Comparison of ENCODE assay signal across 8 cellular contexts in the genomic region with DNA sequence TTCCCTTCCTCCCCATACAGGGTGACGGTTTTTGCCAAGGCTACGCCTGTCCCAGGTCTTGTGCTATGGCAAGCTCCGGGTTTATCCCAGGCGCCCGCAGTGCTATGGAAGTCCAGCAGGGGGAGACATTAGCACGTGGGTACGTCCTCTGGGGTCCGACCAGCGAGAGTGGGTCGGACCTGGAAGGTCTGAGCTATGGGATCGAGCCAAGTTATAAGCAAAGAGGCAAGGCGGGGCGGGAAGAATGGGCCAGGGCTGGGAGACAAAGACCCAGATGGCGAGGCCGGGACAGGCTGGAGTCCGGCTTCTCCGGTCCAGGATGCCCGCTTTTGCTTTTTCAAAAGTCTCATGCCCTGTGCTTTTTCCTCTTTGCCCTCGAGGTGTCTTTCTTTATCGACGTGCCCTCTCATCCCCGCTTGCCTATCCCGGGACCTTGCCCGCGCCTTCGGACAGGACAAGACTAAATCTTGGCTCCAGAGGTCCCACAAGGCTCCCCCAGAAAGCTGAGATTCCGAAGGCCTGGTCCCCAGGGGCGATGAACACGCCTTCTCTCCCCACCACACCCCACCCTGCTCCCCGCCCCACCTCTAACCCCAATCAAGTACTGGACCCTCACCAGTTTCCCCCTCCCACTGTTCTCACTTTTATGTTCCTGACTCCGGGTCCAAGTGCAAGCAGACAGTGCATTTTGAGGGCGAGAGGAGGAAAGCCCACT. TPM values are rescaled to one million over a fixed set of nuclear protein-coding genes. Genes with fewer than 3 reads are reported as not detected.
DNase-seq lines count a peak whose midpoint lies in the region; ATAC-seq, FAIRE-seq and TF ChIP-seq lines count a peak whose summit lies in the region.

No MANE protein-coding gene starts in this region.

- FAIRE-seq in G401.6 (lab: Jason Lieb, UNC) = peak; percentile 76

- no peak overlapping the region for H3K27ac Mint-ChIP-seq in activated CD8-positive, alpha-beta T cell treated with anti-CD3 and anti-CD28 coated beads for 36 hours

- H3K9me3 Mint-ChIP-seq in activated CD8-positive, alpha-beta T cell treated with anti-CD3 and anti-CD28 coated beads for 36 hours = no peaks in the 10 kb centered on the region

- H3K4me3 Mint-ChIP-seq in activated CD8-positive, alpha-beta T cell treated with anti-CD3 and anti-CD28 coated beads for 36 hours = peak overlapping the region; percentile 79

- intact Hi-C loops in activated CD8-positive, alpha-beta T cell treated with anti-CD3 and anti-CD28 coated beads for 36 hours (cut with micrococcal nuclease) = loop anchor here (5.0 to 10.0 kb wide), 2 partner anchors 394 to 457 kb away; no protein-coding TSS in a partner anchor

- no peaks in the 10 kb centered on the region for H3K27me3 Mint-ChIP-seq in activated CD8-positive, alpha-beta T cell treated with anti-CD3 and anti-CD28 coated beads for 36 hours

- ATAC-seq in HG03103 (IDR thresholded peaks at IDR 0.05; ENCODE audit: low read depth, unreplicated experiment) = peak; percentile 32
- peak; percentile 37 for ATAC-seq in activated CD8-positive, alpha-beta T cell treated with anti-CD3 and anti-CD28 coated beads for 36 hours
- no peak for ATAC-seq in GM19397 (IDR thresholded peaks at IDR 0.05; ENCODE audit: unreplicated experiment)

- TF ChIP-seq CTCF in activated CD8-positive, alpha-beta T cell treated with anti-CD3 and anti-CD28 coated beads for 36 hours (IDR thresholded peaks at IDR 0.05) = peak; percentile 60

- peaks cover 20% of the 10 kb centered on the region for H3K4me1 Mint-ChIP-seq in activated CD8-positive, alpha-beta T cell treated with anti-CD3 and anti-CD28 coated beads for 36 hours (ENCODE audit: low read depth)

- CTCF ChIA-PET in activated CD8-positive, alpha-beta T cell treated with anti-CD3 and anti-CD28 coated beads for 36 hours (lab: Charles Lee) = interaction anchor here (0.6 to 7.1 kb wide), 27 partner anchors 13 to 460 kb away, joined by 3 to 83 read pairs (median 3); a partner anchor contains a TSS

- DNase-seq in NCI-H524 treated with DMSO at 0.1 percent for 48 hours (lab: John Stamatoyannopoulos, UW) = peak; percentile 54
- DNase-seq in activated CD8-positive, alpha-beta T cell treated with anti-CD3 and anti-CD28 coated beads for 36 hours = peak; percentile 82
- peak; percentile 61 for DNase-seq in effector CD4-positive, alpha-beta T cell
- DNase-seq in medulla oblongata (ENCODE audit: extremely low spot score) = peak; percentile 84
- peak; percentile 18 to 69 (median 52) for DNase-seq in stimulated activated CD4-positive, alpha-beta T cell treated with anti-CD3 and anti-CD28 coated beads, TNF-alpha, amount 100 ng/mL, for 1 hour (ENCODE audit: low read depth in 3 of 3, low spot score in 1 of 3)

- H3K36me3 Mint-ChIP-seq in activated CD8-positive, alpha-beta T cell treated with anti-CD3 and anti-CD28 coated beads for 36 hours (ENCODE audit: low read depth) = no peaks in the 10 kb centered on the region

- POLR2A ChIA-PET in activated CD8-positive, alpha-beta T cell treated with anti-CD3 and anti-CD28 coated beads for 36 hours (lab: Charles Lee) = interaction anchor here (0.9 kb wide), 1 partner anchor 393 kb away, joined by 3 read pairs; no protein-coding TSS in a partner anchor

RNA-seq across cellular contexts. Expression of a gene that starts 0.8 kb away (rescaled TPM):
- total RNA-seq in activated CD8-positive, alpha-beta T cell treated with anti-CD3 and anti-CD28 coated beads for 36 hours = 1 to 10 TPM; 3.1 to 4.2 TPM
